ENCODE assay signal across 24 cellular contexts in the genomic region with DNA sequence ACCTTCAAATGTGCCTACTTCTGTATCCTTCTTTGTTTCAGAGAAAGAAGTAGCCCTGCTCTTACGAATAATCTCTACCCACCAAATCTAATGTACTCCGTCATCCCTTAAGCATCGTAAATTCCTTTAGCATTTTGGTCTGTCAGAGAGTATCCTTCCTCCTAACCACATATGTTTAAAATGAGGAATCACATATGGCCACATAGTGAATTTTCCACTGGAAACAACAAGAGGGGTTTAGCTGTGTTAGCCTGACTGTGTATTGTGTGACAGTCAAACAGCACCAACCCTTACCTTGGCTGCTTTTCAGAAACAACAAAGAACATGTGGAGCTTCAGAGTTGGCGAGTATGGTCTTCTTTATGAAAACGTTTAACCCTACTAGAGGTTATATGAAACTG. TPM values are rescaled to one million over a fixed set of nuclear protein-coding genes. Genes with fewer than 3 reads are reported as not detected.
DNase-seq lines count a peak whose midpoint lies in the region; ATAC-seq and TF ChIP-seq lines count a peak whose summit lies in the region.
"Had no signal": no experiment of that assay in that cellular context is flagged by ENCODE, and none has a peak within 500 bp of the region (broad histone marks: within the 10 kb centered on the region; RNA-seq: fewer than 3 reads in every experiment).

No MANE protein-coding gene starts in this region.

- TF ChIP-seq CTCF in AG10803 (conservative IDR thresholded peaks at IDR 0.05; ENCODE audit: low read length), result no peak
- no peak for TF ChIP-seq CTCF in fibroblast of the aortic adventitia (IDR thresholded peaks at IDR 0.05; ENCODE audit: insufficient read depth, low read length)
- no peak for TF ChIP-seq CTCF in osteocyte (IDR thresholded peaks at IDR 0.05)

- peak overlapping the region; percentile 5 for H3K4me3 ChIP-seq in AG10803 (ENCODE audit: low read length)
- no peak overlapping the region for H3K4me3 ChIP-seq in fibroblast of the aortic adventitia (ENCODE audit: low read depth, low read length)
- H3K4me3 ChIP-seq: cardiac muscle cell, dorsolateral prefrontal cortex had no signal

- H3K4me3 Mint-ChIP-seq in osteocyte (ENCODE audit: unreplicated experiment), result peak overlapping the region; percentile 24
- H3K4me3 Mint-ChIP-seq: activated T-helper 1 cell treated with anti-CD3 and anti-CD28 coated beads, Interleukin-12 subunit alpha, Interleukin-12 subunit beta, Interleukin-2, Interleukin-4 antibody, amounts not matched to agents 30 ng/mL and 10 ng/mL and 1 ng/mL, durations not matched to agents 14 hours and 24 hours and 36 hours; stimulated activated naive CD8-positive, alpha-beta T cell treated with anti-CD3 and anti-CD28 coated beads, Interleukin-15, amount 100 ng/mL, for 72 hours; WTC11 had no signal

- peaks cover 47% of the 10 kb centered on the region for H3K36me3 Mint-ChIP-seq in osteocyte (ENCODE audit: unreplicated experiment)
- H3K36me3 Mint-ChIP-seq: WTC11 had no signal

- DNase-seq in AG10803 (ENCODE audit: low read depth) (no peak), NCI-H1694 (lab: John Stamatoyannopoulos, UW) (peak; percentile 3), fibroblast of the aortic adventitia (ENCODE audit: low read depth) (peak; percentile 42), osteocyte (ENCODE audit: extremely low spot score, unreplicated experiment) (no peak), NCI-H345 treated with DMSO at 0.1 percent for 48 hours (lab: John Stamatoyannopoulos, UW; ENCODE audit: unreplicated experiment) (no peak), DMS53 (lab: John Stamatoyannopoulos, UW) (no peak)
- DNase-seq: activated naive CD4-positive, alpha-beta T cell treated with anti-CD3 and anti-CD28 coated beads, Interleukin-2, amount 50 U/mL, for 16 hours; anterior cingulate cortex; dorsolateral prefrontal cortex; H7; head of caudate nucleus; Kasumi-1; NCI-H187 treated with DMSO at 0.1 percent for 48 hours; NCI-H526 treated with DMSO at 0.1 percent for 48 hours; RPMI8226; SK-N-SH; stimulated activated naive CD8-positive, alpha-beta T cell treated with anti-CD3 and anti-CD28 coated beads, Interleukin-15, amount 100 ng/mL, for 72 hours had no signal

- ATAC-seq in HG03354 (IDR thresholded peaks at IDR 0.05; ENCODE audit: poor library complexity, severe bottlenecking, unreplicated experiment), result no peak
- ATAC-seq: stimulated activated naive CD8-positive, alpha-beta T cell treated with anti-CD3 and anti-CD28 coated beads, Interleukin-15, amount 100 ng/mL, for 72 hours; WTC11 had no signal

- no peaks in the 10 kb centered on the region for H3K27me3 Mint-ChIP-seq in osteocyte (ENCODE audit: unreplicated experiment)
- H3K27me3 Mint-ChIP-seq: progenitor cell of endocrine pancreas; stimulated activated naive CD8-positive, alpha-beta T cell treated with anti-CD3 and anti-CD28 coated beads, Interleukin-15, amount 100 ng/mL, for 72 hours had no signal

- H3K4me1 Mint-ChIP-seq in osteocyte (ENCODE audit: unreplicated experiment), result peaks cover 62% of the 10 kb centered on the region
- H3K4me1 Mint-ChIP-seq: stimulated activated naive CD8-positive, alpha-beta T cell treated with anti-CD3 and anti-CD28 coated beads, Interleukin-15, amount 100 ng/mL, for 72 hours had no signal

- peak overlapping the region; percentile 36 for H3K27ac Mint-ChIP-seq in osteocyte (ENCODE audit: unreplicated experiment)
- H3K27ac Mint-ChIP-seq: activated T-helper 1 cell treated with anti-CD3 and anti-CD28 coated beads, Interleukin-12 subunit alpha, Interleukin-12 subunit beta, Interleukin-2, Interleukin-4 antibody, amounts not matched to agents 30 ng/mL and 10 ng/mL and 1 ng/mL, durations not matched to agents 14 hours and 24 hours and 36 hours; progenitor cell of endocrine pancreas; stimulated activated naive CD8-positive, alpha-beta T cell treated with anti-CD3 and anti-CD28 coated beads, Interleukin-15, amount 100 ng/mL, for 72 hours; WTC11 had no signal

- H3K9me3 Mint-ChIP-seq in osteocyte (ENCODE audit: unreplicated experiment), result peaks cover 9% of the 10 kb centered on the region
- H3K9me3 Mint-ChIP-seq: activated T-helper 1 cell treated with anti-CD3 and anti-CD28 coated beads, Interleukin-12 subunit alpha, Interleukin-12 subunit beta, Interleukin-2, Interleukin-4 antibody, amounts not matched to agents 30 ng/mL and 10 ng/mL and 1 ng/mL, durations not matched to agents 14 hours and 24 hours and 36 hours; stimulated activated naive CD8-positive, alpha-beta T cell treated with anti-CD3 and anti-CD28 coated beads, Interleukin-15, amount 100 ng/mL, for 72 hours; WTC11 had no signal

RNA-seq across cellular contexts. Expression of a gene that starts 5.5 kb away (rescaled TPM):
- total RNA-seq in fibroblast of the aortic adventitia (ENCODE audit: low replicate concordance), result 88.8 and 582 TPM in 2 replicates
- total RNA-seq in osteocyte, result 473 and 481 TPM in 2 replicates
- total RNA-seq: activated T-helper 1 cell treated with anti-CD3 and anti-CD28 coated beads, Interleukin-12 subunit alpha, Interleukin-12 subunit beta, Interleukin-2, Interleukin-4 antibody, amounts not matched to agents 30 ng/mL and 10 ng/mL and 1 ng/mL, durations not matched to agents 14 hours and 24 hours and 36 hours; H7; progenitor cell of endocrine pancreas had no signal

RNA-seq across cellular contexts. Expression of a gene that starts 48.0 kb away (rescaled TPM):
- total RNA-seq in fibroblast of the aortic adventitia (ENCODE audit: low replicate concordance) (not detected in 2 replicates), osteocyte (not detected in 2 replicates)
- total RNA-seq: activated T-helper 1 cell treated with anti-CD3 and anti-CD28 coated beads, Interleukin-12 subunit alpha, Interleukin-12 subunit beta, Interleukin-2, Interleukin-4 antibody, amounts not matched to agents 30 ng/mL and 10 ng/mL and 1 ng/mL, durations not matched to agents 14 hours and 24 hours and 36 hours; cardiac muscle cell; Daoy; H7; progenitor cell of endocrine pancreas; tibial nerve; WTC11 had no signal

Comparison
In these comparisons a context has a peak if more than half of its experiments do, and no peak if none do; other contexts are left out.
1. DNase-seq: peak in NCI-H1694 (single experiment) and fibroblast of the aortic adventitia (single experiment); none in AG10803 (single experiment), osteocyte (single experiment), NCI-H345 treated with DMSO at 0.1 percent for 48 hours (single experiment) and DMS53 (single experiment).